In genomic region chr10:130493446-130494198, GRCh38 we compare ENCODE assay signal across 25 cellular contexts.
DNase-seq lines count a peak whose midpoint lies in the region; ATAC-seq and TF ChIP-seq lines count a peak whose summit lies in the region.
"Had no signal": no experiment of that assay in that cellular context is flagged by ENCODE, and none has a peak within 500 bp of the region (broad histone marks: within the 10 kb centered on the region; RNA-seq: fewer than 3 reads in every experiment).

No MANE protein-coding gene starts in this region.

- no peak overlapping the region for H3K27ac Mint-ChIP-seq in natural killer cell treated with Interleukin-12 subunit alpha and Interleukin-12 subunit beta and Interleukin-15 and Interleukin-18, amount 100 ng/mL, for 72 hours
- H3K27ac Mint-ChIP-seq in natural killer cell (no peak overlapping the region), endodermal cell (no peak overlapping the region)
- H3K27ac Mint-ChIP-seq: CD4-positive, alpha-beta T cell; H9; HFFc6 had no signal

- no peak overlapping the region for H4K12ac ChIP-seq in trophoblast cell (ENCODE audit: low read depth, low read length)

- no peak overlapping the region for H2BK12ac ChIP-seq in trophoblast cell (ENCODE audit: low read length)

- no peak for ATAC-seq in natural killer cell treated with Interleukin-12 subunit alpha and Interleukin-12 subunit beta and Interleukin-15 and Interleukin-18, amount 100 ng/mL, for 72 hours
- ATAC-seq in natural killer cell, result no peak
- ATAC-seq: GM12878, HepG2, K562 had no signal

- H3K79me2 ChIP-seq in trophoblast cell (ENCODE audit: control insufficient read depth, insufficient read depth, low read length, poor library complexity), result no peaks in the 10 kb centered on the region

- no peaks in the 10 kb centered on the region for H3K79me1 ChIP-seq in trophoblast cell (ENCODE audit: low read length)

- H3K27me3 ChIP-seq in endodermal cell (ENCODE audit: control insufficient read depth, insufficient read depth, low read length, poor library complexity, severe bottlenecking) (no peaks in the 10 kb centered on the region), trophoblast cell (ENCODE audit: insufficient read depth, low read length) (no peaks in the 10 kb centered on the region), thymus (ENCODE audit: control insufficient read depth, insufficient read depth) (no peaks in the 10 kb centered on the region), testis (no peaks in the 10 kb centered on the region)
- H3K27me3 ChIP-seq: Peyer's patch had no signal

- no peak for TF ChIP-seq POLR2A in testis (IDR thresholded peaks at IDR 0.05)

- H3K9me3 ChIP-seq in endodermal cell (ENCODE audit: control insufficient read depth, low read length) (no peaks in the 10 kb centered on the region), trophoblast cell (ENCODE audit: insufficient read depth, low read depth, low read length) (no peaks in the 10 kb centered on the region), thymus (ENCODE audit: control insufficient read depth) (no peaks in the 10 kb centered on the region), testis (no peaks in the 10 kb centered on the region)
- H3K9me3 ChIP-seq: Peyer's patch had no signal

- no peak overlapping the region for H2BK5ac ChIP-seq in trophoblast cell (ENCODE audit: low read depth, low read length, poor library complexity)

- H3K4me1 ChIP-seq in endodermal cell (ENCODE audit: control insufficient read depth, insufficient read depth, low read length) (no peaks in the 10 kb centered on the region), trophoblast cell (ENCODE audit: control insufficient read depth in 1 of 2, insufficient read depth in 2 of 2, low read length in 2 of 2) (peaks cover 16 to 24% of the 10 kb centered on the region in 2 experiments), thymus (ENCODE audit: control insufficient read depth, insufficient read depth, low read length) (no peaks in the 10 kb centered on the region), testis (no peaks in the 10 kb centered on the region)
- H3K4me1 ChIP-seq: Peyer's patch had no signal

- WGBS in endodermal cell (ENCODE audit: insufficient coverage in 1 of 2, insufficient read length in 1 of 2), 2 experiments, result 89 to 91% methylated on average over 9 to 25 of the region's 25 CpGs
- no CpG with 5 or more reads among the region's 25 CpGs for WGBS in trophoblast cell (ENCODE audit: extremely low coverage, insufficient coverage, insufficient read length)
- WGBS in thymus, result 86% methylated on average over 25 of the region's 25 CpGs
- 41 to 45% methylated on average over 23 to 25 of the region's 25 CpGs for WGBS in testis, 2 donors

- no peaks in the 10 kb centered on the region for H3K36me3 Mint-ChIP-seq in natural killer cell treated with Interleukin-12 subunit alpha and Interleukin-12 subunit beta and Interleukin-15 and Interleukin-18, amount 100 ng/mL, for 72 hours
- H3K36me3 Mint-ChIP-seq in natural killer cell (no peaks in the 10 kb centered on the region), endodermal cell (ENCODE audit: low read depth) (no peaks in the 10 kb centered on the region)

- H4K91ac ChIP-seq in trophoblast cell (ENCODE audit: low read depth, low read length), result no peak overlapping the region

- intact Hi-C loops in natural killer cell (cut with micrococcal nuclease) (no loop called here), testis (cut with DNase I; ENCODE audit: low total_unique reads) (no loop called here)

- no peak overlapping the region for H3K23ac ChIP-seq in trophoblast cell (ENCODE audit: low read length)

- no peak overlapping the region for H3K4me3 Mint-ChIP-seq in natural killer cell treated with Interleukin-12 subunit alpha and Interleukin-12 subunit beta and Interleukin-15 and Interleukin-18, amount 100 ng/mL, for 72 hours
- H3K4me3 Mint-ChIP-seq in natural killer cell (no peak overlapping the region), endodermal cell (no peak overlapping the region)
- H3K4me3 Mint-ChIP-seq: CD4-positive, alpha-beta T cell; H9; HFFc6 had no signal

- H2AFZ ChIP-seq in trophoblast cell (ENCODE audit: insufficient read depth, low read length, poor library complexity), result no peak overlapping the region
- H2AFZ ChIP-seq: GM23248 had no signal

- peak; percentile 57 for DNase-seq in natural killer cell treated with Interleukin-12 subunit alpha and Interleukin-12 subunit beta and Interleukin-15 and Interleukin-18, amount 100 ng/mL, for 72 hours (ENCODE audit: low spot score)
- DNase-seq in natural killer cell (no peak), endodermal cell (peak; percentile 36), trophoblast cell (peak; percentile 73 to 80), GM13976 (ENCODE audit: low spot score) (no peak), globus pallidus (ENCODE audit: low spot score) (no peak), testis (no peak)
- DNase-seq: COR-L47, DMS79, GM23248, H9, HFFc6, NCI-H1092, NCI-H1436 treated with DMSO at 0.1 percent for 48 hours, NCI-H2029, NCI-H226, NCI-H510A treated with DMSO at 0.1 percent for 48 hours, NCI-H774 had no signal

- H3K9me3 Mint-ChIP-seq in natural killer cell treated with Interleukin-12 subunit alpha and Interleukin-12 subunit beta and Interleukin-15 and Interleukin-18, amount 100 ng/mL, for 72 hours, result no peaks in the 10 kb centered on the region
- H3K9me3 Mint-ChIP-seq in natural killer cell (no peaks in the 10 kb centered on the region), endodermal cell (no peaks in the 10 kb centered on the region)
- H3K9me3 Mint-ChIP-seq: H9 had no signal

- no peak overlapping the region for H3K18ac ChIP-seq in trophoblast cell (ENCODE audit: low read length)

- in situ Hi-C loops in GM13976 (cut with MboI; ENCODE audit: low sequenced_read_pairs, unreplicated experiment), result no loop called here

- no peaks in the 10 kb centered on the region for H3K27me3 Mint-ChIP-seq in natural killer cell treated with Interleukin-12 subunit alpha and Interleukin-12 subunit beta and Interleukin-15 and Interleukin-18, amount 100 ng/mL, for 72 hours
- H3K27me3 Mint-ChIP-seq in natural killer cell (ENCODE audit: low read depth in 2 of 2) (no peaks in the 10 kb centered on the region), endodermal cell (ENCODE audit: insufficient read depth) (no peaks in the 10 kb centered on the region)

- TF ChIP-seq CTCF in natural killer cell (IDR thresholded peaks at IDR 0.05), result no peak
- TF ChIP-seq CTCF in endodermal cell (conservative IDR thresholded peaks at IDR 0.05), result no peak
- no peak for TF ChIP-seq CTCF in GM13976 (IDR thresholded peaks at IDR 0.05; ENCODE audit: borderline replicate concordance, control extremely low read depth, extremely low read depth, insufficient read depth, missing control alignments)
- TF ChIP-seq CTCF in testis (IDR thresholded peaks at IDR 0.05), result no peak

- no peak overlapping the region for H4K8ac ChIP-seq in trophoblast cell (ENCODE audit: low read depth, low read length)

- no peak overlapping the region for H3K4ac ChIP-seq in trophoblast cell (ENCODE audit: low read depth, low read length)

- H3K36me3 ChIP-seq in endodermal cell (ENCODE audit: control insufficient read depth, insufficient read depth, low read length) (no peaks in the 10 kb centered on the region), trophoblast cell (ENCODE audit: control insufficient read depth in 1 of 2, insufficient read depth in 2 of 2, low read length in 2 of 2) (no peaks in the 10 kb centered on the region), thymus (ENCODE audit: control insufficient read depth, insufficient read depth) (no peaks in the 10 kb centered on the region), testis (ENCODE audit: low read depth, missing control alignments) (no peaks in the 10 kb centered on the region)
- H3K36me3 ChIP-seq: Peyer's patch had no signal

- H3K4me3 ChIP-seq in endodermal cell (ENCODE audit: low read length) (no peak overlapping the region), trophoblast cell (ENCODE audit: low read depth, low read length) (no peak overlapping the region), thymus (ENCODE audit: low read length) (no peak overlapping the region), testis (no peak overlapping the region)
- H3K4me3 ChIP-seq: GM12878, GM23248, K562, Peyer's patch had no signal

- H3K9ac ChIP-seq in endodermal cell (ENCODE audit: extremely low read depth, low read length, poor library complexity, severe bottlenecking) (no peak overlapping the region), trophoblast cell (ENCODE audit: low read length) (no peak overlapping the region)
- H3K9ac ChIP-seq: GM23248 had no signal

- no peak overlapping the region for H2BK120ac ChIP-seq in trophoblast cell (ENCODE audit: insufficient read depth, low read length, poor library complexity)

- H3K4me2 ChIP-seq in trophoblast cell (ENCODE audit: low read length), result no peak overlapping the region

- peak overlapping the region; percentile 32 for H3K27ac ChIP-seq in endodermal cell (ENCODE audit: low read depth, low read length)
- no peak overlapping the region for H3K27ac ChIP-seq in trophoblast cell (ENCODE audit: low read depth, low read length)
- peak overlapping the region; percentile 33 for H3K27ac ChIP-seq in thymus (ENCODE audit: low read depth)
- H3K27ac ChIP-seq in testis, result no peak overlapping the region
- H3K27ac ChIP-seq: GM23248, HL-60, Peyer's patch had no signal

- H2AK5ac ChIP-seq in trophoblast cell (ENCODE audit: low read length), result no peak overlapping the region

- H3K14ac ChIP-seq in trophoblast cell (ENCODE audit: low read length), result no peak overlapping the region

- H3K4me1 Mint-ChIP-seq in natural killer cell treated with Interleukin-12 subunit alpha and Interleukin-12 subunit beta and Interleukin-15 and Interleukin-18, amount 100 ng/mL, for 72 hours (ENCODE audit: low read depth in 2 of 2), result no peaks in the 10 kb centered on the region
- no peaks in the 10 kb centered on the region for H3K4me1 Mint-ChIP-seq in natural killer cell
- H3K4me1 Mint-ChIP-seq in endodermal cell, result peaks cover 2% of the 10 kb centered on the region

Comparison
In these comparisons a context has a peak if more than half of its experiments do, and no peak if none do; other contexts are left out.
1. DNase-seq: peak in natural killer cell treated with Interleukin-12 subunit alpha and Interleukin-12 subunit beta and Interleukin-15 and Interleukin-18, amount 100 ng/mL, for 72 hours (single experiment), endodermal cell (single experiment) and trophoblast cell (2 of 2); none in natural killer cell (single experiment), GM13976 (single experiment), globus pallidus (single experiment) and testis (single experiment).
2. H3K27ac ChIP-seq: peak in endodermal cell (single experiment) and thymus (single experiment); none in trophoblast cell (single experiment) and testis (0 of 2).